In genomic region chr4:76677571-76678326, GRCh38 we compare ENCODE assay signal across 17 cellular contexts.
DNase-seq lines count a peak whose midpoint lies in the region; ATAC-seq, FAIRE-seq and TF ChIP-seq lines count a peak whose summit lies in the region.
"Had no signal": no experiment of that assay in that cellular context is flagged by ENCODE, and none has a peak within 500 bp of the region (broad histone marks: within the 10 kb centered on the region; RNA-seq: fewer than 3 reads in every experiment).

No MANE protein-coding gene starts in this region.

- H3K4me1 Mint-ChIP-seq in activated T-helper 2 cell treated with anti-CD3 and anti-CD28 coated beads, Interferon-gamma antibody, Interleukin-2, Interleukin-4, amounts not matched to agents 10 μg/mL and 5 μg/mL and 100 μg/mL, durations not matched to agents 14 hours and 24 hours and 36 hours (ENCODE audit: low read depth) = no peaks in the 10 kb centered on the region

- H3K79me2 ChIP-seq in Loucy (ENCODE audit: insufficient read depth, low read length) = no peaks in the 10 kb centered on the region

- no peak overlapping the region for H3K4me2 ChIP-seq in Loucy (ENCODE audit: low read depth, low read length, poor library complexity, severe bottlenecking)

- H3K9me2 ChIP-seq in Loucy (replicated peaks; ENCODE audit: low read depth, low read length) = no peaks in the 10 kb centered on the region

- no peak overlapping the region for H3K9ac ChIP-seq in Loucy (ENCODE audit: low read depth, low read length, poor library complexity, severe bottlenecking)

- 66 to 85% methylated on average over 7 of the region's 7 CpGs for WGBS in gastroesophageal sphincter (ENCODE audit: low coverage in 1 of 2), 2 donors

- peaks cover 13% of the 10 kb centered on the region for H3K27me3 Mint-ChIP-seq in activated T-helper 2 cell treated with anti-CD3 and anti-CD28 coated beads, Interferon-gamma antibody, Interleukin-2, Interleukin-4, amounts not matched to agents 10 μg/mL and 5 μg/mL and 100 μg/mL, durations not matched to agents 14 hours and 24 hours and 36 hours (ENCODE audit: low read depth)

- H3F3A ChIP-seq in Loucy (ENCODE audit: low read depth) = no peaks in the 10 kb centered on the region

- H3K27me3 ChIP-seq in Loucy (ENCODE audit: insufficient read depth, low read length, poor library complexity, severe bottlenecking) (no peaks in the 10 kb centered on the region), bronchial epithelial cell (ENCODE audit: control insufficient read depth, insufficient read depth, low read length) (no peaks in the 10 kb centered on the region), lower lobe of right lung (ENCODE audit: low read depth) (no peaks in the 10 kb centered on the region), gastroesophageal sphincter (no peaks in the 10 kb centered on the region)
- H3K27me3 ChIP-seq: sigmoid colon, SJSA1 had no signal

- H4K20me1 ChIP-seq in Loucy (ENCODE audit: insufficient read depth, low read length, poor library complexity, severe bottlenecking) = no peaks in the 10 kb centered on the region

- H3K4me1 ChIP-seq in Loucy (ENCODE audit: insufficient read depth, low read length, poor library complexity, severe bottlenecking) = peaks cover 7% of the 10 kb centered on the region
- H3K4me1 ChIP-seq in lower lobe of right lung = peaks cover 12% of the 10 kb centered on the region
- H3K4me1 ChIP-seq in gastroesophageal sphincter = peaks cover 0 to 7% (median 0%) of the 10 kb centered on the region in 3 donors
- H3K4me1 ChIP-seq: sigmoid colon had no signal

- H3K27ac ChIP-seq in lower lobe of right lung (peak overlapping the region; percentile 63), gastroesophageal sphincter (peak overlapping the region in 1 of 4 donors; percentile 25)
- H3K27ac ChIP-seq: SJSA1 had no signal

- H3K4me3 ChIP-seq in Loucy (ENCODE audit: low read length, poor library complexity, severe bottlenecking) (no peak overlapping the region), bronchial epithelial cell (ENCODE audit: low read depth, low read length) (no peak overlapping the region), lower lobe of right lung (no peak overlapping the region), gastroesophageal sphincter (no peak overlapping the region)
- H3K4me3 ChIP-seq: sigmoid colon, SJSA1 had no signal

- H3K9me3 ChIP-seq in Loucy (ENCODE audit: insufficient read depth, low read depth, low read length) = no peaks in the 10 kb centered on the region
- no peaks in the 10 kb centered on the region for H3K9me3 ChIP-seq in lower lobe of right lung
- no peaks in the 10 kb centered on the region for H3K9me3 ChIP-seq in gastroesophageal sphincter
- H3K9me3 ChIP-seq: sigmoid colon, SJSA1 had no signal

- DNase-seq in DMS153 (lab: John Stamatoyannopoulos, UW) = peak; percentile 58
- peak; percentile 52 for DNase-seq in bronchial epithelial cell (ENCODE audit: low read depth)
- no peak for DNase-seq in lower lobe of right lung
- DNase-seq in GDM1 (lab: John Stamatoyannopoulos, UW) = no peak
- DNase-seq in activated T-helper 2 cell treated with anti-CD3 and anti-CD28 coated beads, Interferon-gamma antibody, Interleukin-2, Interleukin-4, amounts not matched to agents 10 μg/mL and 5 μg/mL and 100 μg/mL, durations not matched to agents 14 hours and 24 hours and 36 hours (ENCODE audit: low spot score) = no peak
- no peak for DNase-seq in putamen (ENCODE audit: low spot score)
- DNase-seq: activated CD4-positive, CD25-positive, alpha-beta regulatory T cell; head of caudate nucleus; NCI-H1417 treated with DMSO at 0.1 percent for 48 hours; sigmoid colon; stimulated activated CD4-positive, alpha-beta T cell treated with anti-CD3 and anti-CD28 coated beads, Interleukin-2, amount 100 ng/mL, for 24 hours had no signal

- TF ChIP-seq POLR2A in gastroesophageal sphincter (IDR thresholded peaks at IDR 0.05) = no peak

- FAIRE-seq in bronchial epithelial cell (lab: Jason Lieb, UNC) = no peak
- FAIRE-seq: GM12891 had no signal

- H3K9me3 Mint-ChIP-seq in activated T-helper 2 cell treated with anti-CD3 and anti-CD28 coated beads, Interferon-gamma antibody, Interleukin-2, Interleukin-4, amounts not matched to agents 10 μg/mL and 5 μg/mL and 100 μg/mL, durations not matched to agents 14 hours and 24 hours and 36 hours = no peaks in the 10 kb centered on the region
- H3K9me3 Mint-ChIP-seq: stimulated activated naive CD8-positive, alpha-beta T cell treated with anti-CD3 and anti-CD28 coated beads, Interleukin-15, Interleukin-2, amounts not matched to agents 100 ng/mL and 50 ng/mL, for 24 hours; T-helper 2 cell treated with Interferon-gamma antibody and Interleukin-4, amounts not matched to agents 5 μg/mL and 100 μg/mL, for 36 hours had no signal

- TF ChIP-seq CTCF in Loucy (conservative IDR thresholded peaks at IDR 0.05; ENCODE audit: low read length) = no peak
- TF ChIP-seq CTCF in bronchial epithelial cell (IDR thresholded peaks at IDR 0.05; ENCODE audit: insufficient read depth, low read length, severe bottlenecking) = no peak
- no peak for TF ChIP-seq CTCF in lower lobe of right lung (IDR thresholded peaks at IDR 0.05)
- TF ChIP-seq CTCF in gastroesophageal sphincter (IDR thresholded peaks at IDR 0.05) = no peak

- H3K36me3 Mint-ChIP-seq in activated T-helper 2 cell treated with anti-CD3 and anti-CD28 coated beads, Interferon-gamma antibody, Interleukin-2, Interleukin-4, amounts not matched to agents 10 μg/mL and 5 μg/mL and 100 μg/mL, durations not matched to agents 14 hours and 24 hours and 36 hours (ENCODE audit: low read depth) = no peaks in the 10 kb centered on the region

- H3K27ac Mint-ChIP-seq in activated T-helper 2 cell treated with anti-CD3 and anti-CD28 coated beads, Interferon-gamma antibody, Interleukin-2, Interleukin-4, amounts not matched to agents 10 μg/mL and 5 μg/mL and 100 μg/mL, durations not matched to agents 14 hours and 24 hours and 36 hours = no peak overlapping the region
- H3K27ac Mint-ChIP-seq: stimulated activated naive CD8-positive, alpha-beta T cell treated with anti-CD3 and anti-CD28 coated beads, Interleukin-15, Interleukin-2, amounts not matched to agents 100 ng/mL and 50 ng/mL, for 24 hours; T-helper 2 cell treated with Interferon-gamma antibody and Interleukin-4, amounts not matched to agents 5 μg/mL and 100 μg/mL, for 36 hours had no signal

- peak overlapping the region; percentile 39; the same call in 1 of the 2 replicates for H2AFZ ChIP-seq in Loucy (ENCODE audit: low read length)

- peak; percentile 46 to 69 for ATAC-seq in lower lobe of right lung
- no peak for ATAC-seq in gastroesophageal sphincter

- no peaks in the 10 kb centered on the region for H3K36me3 ChIP-seq in Loucy (ENCODE audit: insufficient read depth, low read length)
- H3K36me3 ChIP-seq in bronchial epithelial cell (ENCODE audit: control insufficient read depth, insufficient read depth, low read length) = no peaks in the 10 kb centered on the region
- no peaks in the 10 kb centered on the region for H3K36me3 ChIP-seq in lower lobe of right lung
- no peaks in the 10 kb centered on the region for H3K36me3 ChIP-seq in gastroesophageal sphincter
- H3K36me3 ChIP-seq: sigmoid colon, SJSA1 had no signal

- no peak for TF ChIP-seq EP300 in gastroesophageal sphincter (IDR thresholded peaks at IDR 0.05)

- no peak overlapping the region for H3K4me3 Mint-ChIP-seq in activated T-helper 2 cell treated with anti-CD3 and anti-CD28 coated beads, Interferon-gamma antibody, Interleukin-2, Interleukin-4, amounts not matched to agents 10 μg/mL and 5 μg/mL and 100 μg/mL, durations not matched to agents 14 hours and 24 hours and 36 hours (ENCODE audit: low read depth)
- H3K4me3 Mint-ChIP-seq: stimulated activated naive CD8-positive, alpha-beta T cell treated with anti-CD3 and anti-CD28 coated beads, Interleukin-15, Interleukin-2, amounts not matched to agents 100 ng/mL and 50 ng/mL, for 24 hours; T-helper 2 cell treated with Interferon-gamma antibody and Interleukin-4, amounts not matched to agents 5 μg/mL and 100 μg/mL, for 36 hours had no signal

- intact Hi-C loops in lower lobe of right lung (cut with DNase I) = no loop called here
- intact Hi-C loops in activated T-helper 2 cell treated with anti-CD3 and anti-CD28 coated beads, Interferon-gamma antibody, Interleukin-2, Interleukin-4, amounts not matched to agents 10 μg/mL and 5 μg/mL and 100 μg/mL, durations not matched to agents 14 hours and 24 hours and 36 hours (cut with micrococcal nuclease) = no loop called here

Comparison
In these comparisons a context has a peak if more than half of its experiments do, and no peak if none do; other contexts are left out.
1. DNase-seq: peak in DMS153 (single experiment) and bronchial epithelial cell (single experiment); none in lower lobe of right lung (single experiment), GDM1 (single experiment), activated T-helper 2 cell treated with anti-CD3 and anti-CD28 coated beads, Interferon-gamma antibody, Interleukin-2, Interleukin-4, amounts not matched to agents 10 μg/mL and 5 μg/mL and 100 μg/mL, durations not matched to agents 14 hours and 24 hours and 36 hours (single experiment) and putamen (single experiment).